ENCODE assay signal across 21 cellular contexts in the genomic region with DNA sequence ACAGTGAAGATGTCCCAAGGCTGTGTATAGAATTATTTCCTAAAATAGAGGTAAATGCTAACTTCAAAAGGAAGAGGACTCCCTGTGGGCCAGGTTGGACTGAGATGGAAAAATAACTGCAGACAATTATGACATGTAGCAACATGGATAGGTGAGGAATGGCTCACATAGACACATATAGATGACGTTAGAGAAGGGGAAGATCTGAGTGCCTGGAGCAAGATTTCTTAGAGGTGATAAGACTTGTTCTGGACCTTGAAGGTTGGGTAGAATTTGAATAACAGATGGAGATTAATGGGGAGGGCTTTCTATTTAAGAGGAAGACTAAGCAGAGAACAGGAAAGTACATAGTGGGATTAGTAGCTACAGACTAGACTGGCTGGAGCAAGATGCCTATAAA.
"Had no signal": no experiment of that assay in that cellular context is flagged by ENCODE, and none has a peak within 500 bp of the region (broad histone marks: within the 10 kb centered on the region; RNA-seq: fewer than 3 reads in every experiment).

No MANE protein-coding gene starts in this region.

- H3K9me3 Mint-ChIP-seq: activated CD4-positive, alpha-beta memory T cell treated with anti-CD3 and anti-CD28 coated beads, Interleukin-2, amount 10 ng/mL, durations not matched to agents 7 days and 5 days; activated naive CD4-positive, alpha-beta T cell treated with anti-CD3 and anti-CD28 coated beads, Interleukin-2, amount 10 ng/mL, durations not matched to agents 7 days and 5 days; activated naive CD8-positive, alpha-beta T cell treated with anti-CD3 and anti-CD28 coated beads for 36 hours; activated T-helper 17 cell treated with anti-CD3 and anti-CD28 coated beads, Interleukin-2, amount 50 U/mL, for 72 hours; T-cell had no signal

- H3K27ac ChIP-seq: SK-N-MC had no signal

- H3K27ac Mint-ChIP-seq: activated CD4-positive, alpha-beta memory T cell treated with anti-CD3 and anti-CD28 coated beads, Interleukin-2, amount 10 ng/mL, durations not matched to agents 7 days and 5 days; activated naive CD4-positive, alpha-beta T cell treated with anti-CD3 and anti-CD28 coated beads, Interleukin-2, amount 10 ng/mL, durations not matched to agents 7 days and 5 days; activated naive CD8-positive, alpha-beta T cell treated with anti-CD3 and anti-CD28 coated beads for 36 hours; activated T-helper 17 cell treated with anti-CD3 and anti-CD28 coated beads, Interleukin-2, amount 50 U/mL, for 72 hours; T-cell had no signal

- H3K36me3 Mint-ChIP-seq: activated naive CD4-positive, alpha-beta T cell treated with anti-CD3 and anti-CD28 coated beads, Interleukin-2, amount 10 ng/mL, durations not matched to agents 7 days and 5 days; activated naive CD8-positive, alpha-beta T cell treated with anti-CD3 and anti-CD28 coated beads for 36 hours; T-cell had no signal

- H3K4me3 ChIP-seq: SK-N-MC had no signal

- H3K4me1 Mint-ChIP-seq: activated CD4-positive, alpha-beta memory T cell treated with anti-CD3 and anti-CD28 coated beads, Interleukin-2, amount 10 ng/mL, durations not matched to agents 7 days and 5 days; activated naive CD4-positive, alpha-beta T cell treated with anti-CD3 and anti-CD28 coated beads, Interleukin-2, amount 10 ng/mL, durations not matched to agents 7 days and 5 days; activated naive CD8-positive, alpha-beta T cell treated with anti-CD3 and anti-CD28 coated beads for 36 hours; activated T-helper 17 cell treated with anti-CD3 and anti-CD28 coated beads, Interleukin-2, amount 50 U/mL, for 72 hours; T-cell had no signal

- ATAC-seq: activated T-helper 17 cell treated with anti-CD3 and anti-CD28 coated beads, Interleukin-2, amount 50 U/mL, for 72 hours; Right ventricle myocardium inferior; T-cell had no signal

- DNase-seq: activated CD4-positive, alpha-beta memory T cell treated with anti-CD3 and anti-CD28 coated beads, Interleukin-2, amount 10 ng/mL, durations not matched to agents 7 days and 5 days; activated CD4-positive, alpha-beta T cell treated with anti-CD3 and anti-CD28 coated beads, Interleukin-2, amount 50 U/mL, for 1 hour; activated CD4-positive, CD25-positive, alpha-beta regulatory T cell; activated gamma-delta T cell; activated naive CD4-positive, alpha-beta T cell treated with anti-CD3 and anti-CD28 coated beads, Interleukin-2, amount 10 ng/mL, durations not matched to agents 7 days and 5 days; activated naive CD8-positive, alpha-beta T cell treated with anti-CD3 and anti-CD28 coated beads for 36 hours; activated T-cell treated with anti-CD3 and anti-CD28 coated beads for 4 hours; activated T-cell treated with anti-CD3 and anti-CD28 coated beads, Interleukin-2, amount 50 U/mL, for 48 hours; Karpas-422; MM.1S; NCI-H1105 treated with DMSO at 0.1 percent for 48 hours; NCI-H1436 treated with DMSO at 0.1 percent for 48 hours; NCI-H187; NCI-H2081; NCI-H446; T-cell; T-helper 2 cell; T1000 had no signal

- H3K4me3 Mint-ChIP-seq: activated CD4-positive, alpha-beta memory T cell treated with anti-CD3 and anti-CD28 coated beads, Interleukin-2, amount 10 ng/mL, durations not matched to agents 7 days and 5 days; activated naive CD4-positive, alpha-beta T cell treated with anti-CD3 and anti-CD28 coated beads, Interleukin-2, amount 10 ng/mL, durations not matched to agents 7 days and 5 days; activated naive CD8-positive, alpha-beta T cell treated with anti-CD3 and anti-CD28 coated beads for 36 hours; activated T-helper 17 cell treated with anti-CD3 and anti-CD28 coated beads, Interleukin-2, amount 50 U/mL, for 72 hours; T-cell had no signal
